24 cellular contexts compared by ENCODE assay signal in the genomic region with DNA sequence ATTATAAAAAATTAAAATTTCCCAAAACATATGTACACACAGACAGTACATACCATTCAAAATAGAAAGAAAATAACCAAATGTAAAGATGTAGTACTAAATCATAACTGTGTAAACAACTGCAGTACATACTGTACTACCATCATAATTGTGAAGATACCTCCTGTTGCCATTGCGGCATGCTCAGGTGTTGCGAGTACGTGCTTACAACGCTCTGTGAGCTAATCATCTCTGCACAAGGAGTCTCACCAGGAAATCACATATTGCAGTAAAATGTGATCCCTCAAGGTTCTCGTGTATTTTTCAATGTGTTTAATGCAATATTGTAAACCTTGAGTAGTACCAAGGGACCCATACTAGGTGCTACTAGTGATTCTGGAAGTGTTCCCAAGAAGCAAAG. TPM values are rescaled to one million over a fixed set of nuclear protein-coding genes. Genes with fewer than 3 reads are reported as not detected.
DNase-seq lines count a peak whose midpoint lies in the region; ATAC-seq, FAIRE-seq and TF ChIP-seq lines count a peak whose summit lies in the region.
"Had no signal": no experiment of that assay in that cellular context is flagged by ENCODE, and none has a peak within 500 bp of the region (broad histone marks: within the 10 kb centered on the region; RNA-seq: fewer than 3 reads in every experiment).

No MANE protein-coding gene starts in this region.

- FAIRE-seq in HTR-8/SVneo (lab: Jason Lieb, UNC) = peak; percentile 31
- FAIRE-seq in K562 (lab: Jason Lieb, UNC) = peak; percentile 52
- FAIRE-seq in GM12892 (lab: Jason Lieb, UNC) = no peak
- FAIRE-seq: D721Med, G401.6, GM12891, GM18507 had no signal

- no peak overlapping the region for H3K4me3 ChIP-seq in OCI-LY7 (ENCODE audit: low read depth, low read length, poor library complexity, severe bottlenecking)
- no peak overlapping the region for H3K4me3 ChIP-seq in K562
- H3K4me3 ChIP-seq: BLaER1 had no signal

- H3K27ac ChIP-seq in C4-2B = peak overlapping the region; percentile 77; the same call in 1 of the 2 replicates
- no peak overlapping the region for H3K27ac ChIP-seq in OCI-LY7 (ENCODE audit: low read depth, low read length, poor library complexity, severe bottlenecking)
- no peak overlapping the region for H3K27ac ChIP-seq in K562 (ENCODE audit: extremely low read depth, low read depth, low read length)
- H3K27ac ChIP-seq: BLaER1 had no signal

- POLR2A ChIA-PET in OCI-LY7 (lab: Charles Lee) (interaction anchor here (0.5 kb wide), 1 partner anchor 773 kb away, joined by 4 read pairs; no protein-coding TSS in a partner anchor), K562 (lab: Yijun Ruan, JAX) (no interaction called here)

- H3K27me3 ChIP-seq in K562 (ENCODE audit: control insufficient read depth in 2 of 2, insufficient read depth in 2 of 2, low read length in 2 of 2) = no peaks in the 10 kb centered on the region
- H3K27me3 ChIP-seq: BE2C had no signal

- TF ChIP-seq POLR2A in K562 (conservative IDR thresholded peaks at IDR 0.05) = no peak
- TF ChIP-seq POLR2A in GM12892 (IDR thresholded peaks at IDR 0.05; ENCODE audit: low read depth, low read length) = no peak

- no peak for TF ChIP-seq EP300 in K562 (IDR thresholded peaks at IDR 0.05; ENCODE audit: low read length)

- DNase-seq in HTR-8/SVneo (ENCODE audit: insufficient read length, low spot score) (no peak), OCI-LY7 (ENCODE audit: low spot score) (no peak), K562 (ENCODE audit: extremely low read depth in 1 of 4, low spot score in 3 of 4) (no peak), GM12892 (ENCODE audit: insufficient read length) (no peak)
- DNase-seq in activated CD4-positive, alpha-beta T cell treated with anti-CD3 and anti-CD28 coated beads, Interleukin-2, amount 50 U/mL, for 4 hours = no peak
- DNase-seq in stimulated activated naive CD8-positive, alpha-beta T cell treated with anti-CD3 and anti-CD28 coated beads, Interleukin-15, Interleukin-2, amounts not matched to agents 100 U/mL and 50 U/mL, for 24 hours = no peak
- DNase-seq: 8988T; ACHN; BE2C; C1 segment of cervical spinal cord; Calu3; CD4-positive, alpha-beta T cell; CD8-positive, alpha-beta T cell; DMS79 treated with DMSO at 0.1 percent for 48 hours; GF-D8 had no signal

- no peak overlapping the region for H3K9ac ChIP-seq in K562 (ENCODE audit: insufficient read depth in 1 of 2, low read depth in 2 of 2, low read length in 2 of 2)
- H3K9ac ChIP-seq: BLaER1 had no signal

- 93% methylated on average over 5 of the region's 5 CpGs for WGBS in K562 (ENCODE audit: insufficient coverage, low coverage, missing lambda C conversion rate)

- ATAC-seq in K562 = no peak
- ATAC-seq in stimulated activated naive CD8-positive, alpha-beta T cell treated with anti-CD3 and anti-CD28 coated beads, Interleukin-15, Interleukin-2, amounts not matched to agents 100 U/mL and 50 U/mL, for 24 hours = no peak
- ATAC-seq: CD8-positive, alpha-beta T cell had no signal

- H3K4me1 ChIP-seq in OCI-LY7 (ENCODE audit: insufficient read depth, low read length, poor library complexity, severe bottlenecking) (no peaks in the 10 kb centered on the region), K562 (replicated peaks in 1 of 2; ENCODE audit: control insufficient read depth in 2 of 2, insufficient read depth in 2 of 2, low read length in 2 of 2) (peaks cover 2 to 4% of the 10 kb centered on the region in 2 experiments; a peak in 3 of 5 replicates)
- H3K4me1 ChIP-seq: BE2C, Caco-2 had no signal

- TF ChIP-seq RAD21 in K562 (CRISPR knock-in tag; conservative IDR thresholded peaks at IDR 0.05 in 1 of 2, IDR thresholded peaks at IDR 0.05 in 1 of 2) = no peak

- H4K20me1 ChIP-seq in OCI-LY7 (ENCODE audit: insufficient read depth, low read length) (no peaks in the 10 kb centered on the region), K562 (replicated peaks; ENCODE audit: control insufficient read depth, insufficient read depth, low read length) (no peaks in the 10 kb centered on the region)

- H3K9me3 ChIP-seq in OCI-LY7 (ENCODE audit: low read length) (no peaks in the 10 kb centered on the region), K562 (replicated peaks; ENCODE audit: control insufficient read depth, insufficient read depth, low read depth, low read length) (no peaks in the 10 kb centered on the region)
- H3K9me3 ChIP-seq: BE2C, BLaER1, Caco-2 had no signal

- H3K79me2 ChIP-seq in OCI-LY7 (ENCODE audit: insufficient read depth, low read depth, low read length) = no peaks in the 10 kb centered on the region
- no peaks in the 10 kb centered on the region for H3K79me2 ChIP-seq in K562 (ENCODE audit: control insufficient read depth, insufficient read depth, low read length)

- TF ChIP-seq CTCF in C4-2B (conservative IDR thresholded peaks at IDR 0.05) (no peak), OCI-LY7 (conservative IDR thresholded peaks at IDR 0.05; ENCODE audit: low read length) (no peak), K562 (IDR thresholded peaks at IDR 0.05 in 2 of 3, conservative IDR thresholded peaks at IDR 0.05 in 1 of 3; ENCODE audit: insufficient read depth in 2 of 3, low read depth in 1 of 3, low read length in 3 of 3) (no peak)

- no peak overlapping the region for H3K4me2 ChIP-seq in OCI-LY7 (ENCODE audit: low read length)
- H3K4me2 ChIP-seq in K562 (ENCODE audit: insufficient read depth, low read length) = no peak overlapping the region
- H3K4me2 ChIP-seq: BLaER1 had no signal

- H3K9me2 ChIP-seq in OCI-LY7 (ENCODE audit: insufficient read depth, low read length) = no peaks in the 10 kb centered on the region

- H2AFZ ChIP-seq in OCI-LY7 (ENCODE audit: low read length) (no peak overlapping the region), K562 (ENCODE audit: low read depth, low read length) (no peak overlapping the region)

- intact Hi-C loops in OCI-LY7 (cut with micrococcal nuclease; ENCODE audit: unreplicated experiment) (loop anchor here (5.0 kb wide), 1 partner anchor 72 kb away; no protein-coding TSS in a partner anchor), K562 (cut with micrococcal nuclease) (no loop called here)

- CTCF ChIA-PET in OCI-LY7 (lab: Charles Lee; ENCODE audit: unreplicated experiment) (no interaction called here), K562 (lab: Yijun Ruan, JAX; ENCODE audit: low intra/inter-chr PET ratio) (no interaction called here)

- in situ Hi-C loops in K562 (cut with MboI) = no loop called here

- peaks cover 15% of the 10 kb centered on the region for H3K36me3 ChIP-seq in OCI-LY7 (ENCODE audit: insufficient read depth, low read length)
- peaks cover 10% of the 10 kb centered on the region; the same call in 2 of the 3 replicates for H3K36me3 ChIP-seq in K562 (ENCODE audit: control insufficient read depth, insufficient read depth, low read length)
- H3K36me3 ChIP-seq: BE2C, BLaER1 had no signal

- BruUV-seq in OCI-LY7 (replicated peaks; lab: Mats Ljungman, UMichigan) (TSS peak; percentile 39), K562 (replicated peaks; lab: Mats Ljungman, UMichigan) (no TSS peak)

- H3K9me1 ChIP-seq in K562 (ENCODE audit: control insufficient read depth, insufficient read depth, low read length) = no peaks in the 10 kb centered on the region

TF ChIP-seq in K562, 482 proteins besides CTCF, POLR2A, EP300 and RAD21 (continues in another document):
- no peak for TF ChIP-seq SP1 (CRISPR knock-in tag; IDR thresholded peaks at IDR 0.05)

RNA-seq across cellular contexts. Expression of a gene that starts 22.9 kb away (rescaled TPM):
- total RNA-seq in OCI-LY7 (2014; rRNA removed; shearing (Covaris generic)) = 0.32 TPM in 1 of 2 replicates, not detected in the other
- total RNA-seq in OCI-LY7 (2022) (0.70 and 0.82 TPM in 2 replicates), K562 (2014; rRNA removed) (not detected in 2 replicates), K562 (2014; rRNA removed; fragmentation: Illumina TruSeq; extraction: Trizol) (not detected in 2 replicates), K562 (2015; rRNA removed; fragmentation: Illumina TruSeq; extraction: Trizol) (not detected in 2 replicates), K562 (2021) (not detected in 2 replicates)
- not detected in 2 replicates for total RNA-seq in K562 (2011; cell fraction: chromatin; rRNA removed; ENCODE audit: low replicate concordance)
- total RNA-seq in K562 (2011; cell fraction: nucleolus; rRNA removed) = not detected in 2 replicates
- not detected in 2 replicates for total RNA-seq in K562 (2011; cell fraction: nucleoplasm; rRNA removed)
- polyA plus RNA-seq in K562 (2011; rRNA removed) (not detected in 2 replicates), K562 (2014; fragmentation: Illumina TruSeq; extraction: Trizol) (not detected in 2 replicates), K562 (2014; fragmentation: Nextera tagmentation; extraction: Ambion mirVana) (not detected), K562 (2014; rRNA removed) (not detected in 2 replicates)
- polyA plus RNA-seq in K562 (2011; cell fraction: cytosol; rRNA removed) = not detected in 2 replicates
- polyA plus RNA-seq in K562 (2011; cell fraction: nucleus; rRNA removed) = not detected in 2 replicates
- polyA plus RNA-seq in K562 (2012) = not detected in 2 replicates
- polyA minus RNA-seq in K562 (2011; rRNA and poly(A)+ RNA removed) = not detected in 2 replicates
- not detected in 2 replicates for polyA minus RNA-seq in K562 (2011; cell fraction: cytosol; rRNA and poly(A)+ RNA removed)
- polyA minus RNA-seq in K562 (2011; cell fraction: nucleus; rRNA and poly(A)+ RNA removed) = not detected in 2 replicates
- not detected for polyA plus RNA-seq in GM12892 (2012; ENCODE audit: missing spikeins)
- total RNA-seq: A673; Caco-2; Calu3; CD4-positive, alpha-beta T cell; CD8-positive, alpha-beta T cell had no signal
- polyA plus RNA-seq: AG04450 had no signal

RNA-seq across cellular contexts. Expression of a gene that starts 39.0 kb away (rescaled TPM):
- total RNA-seq in OCI-LY7 (2014; rRNA removed; shearing (Covaris generic)) = 121 and 133 TPM in 2 replicates
- total RNA-seq in OCI-LY7 (2022) (203 and 218 TPM in 2 replicates), K562 (2014; rRNA removed) (190 and 230 TPM in 2 replicates), K562 (2014; rRNA removed; fragmentation: Illumina TruSeq; extraction: Trizol) (118 and 136 TPM in 2 replicates), K562 (2015; rRNA removed; fragmentation: Illumina TruSeq; extraction: Trizol) (186 and 187 TPM in 2 replicates), K562 (2021) (251 and 261 TPM in 2 replicates)
- 126 and 261 TPM in 2 replicates for total RNA-seq in K562 (2011; cell fraction: chromatin; rRNA removed; ENCODE audit: low replicate concordance)
- 198 and 225 TPM in 2 replicates for total RNA-seq in K562 (2011; cell fraction: nucleolus; rRNA removed)
- total RNA-seq in K562 (2011; cell fraction: nucleoplasm; rRNA removed) = 177 and 193 TPM in 2 replicates
- polyA plus RNA-seq in K562 (2011; rRNA removed) (244 and 287 TPM in 2 replicates), K562 (2014; fragmentation: Illumina TruSeq; extraction: Trizol) (269 and 289 TPM in 2 replicates), K562 (2014; fragmentation: Nextera tagmentation; extraction: Ambion mirVana) (100 to 1,000 TPM in 1 of 2 experiments, 10 to 100 TPM in 1; 82.5 to 148 TPM), K562 (2014; rRNA removed) (211 and 237 TPM in 2 replicates)
- polyA plus RNA-seq in K562 (2011; cell fraction: cytosol; rRNA removed) = 421 and 456 TPM in 2 replicates
- 249 and 298 TPM in 2 replicates for polyA plus RNA-seq in K562 (2011; cell fraction: nucleus; rRNA removed)
- polyA plus RNA-seq in K562 (2012) = 184 and 240 TPM in 2 replicates
- 353 and 413 TPM in 2 replicates for polyA minus RNA-seq in K562 (2011; rRNA and poly(A)+ RNA removed)
- polyA minus RNA-seq in K562 (2011; cell fraction: cytosol; rRNA and poly(A)+ RNA removed) = 235 and 242 TPM in 2 replicates
- polyA minus RNA-seq in K562 (2011; cell fraction: nucleus; rRNA and poly(A)+ RNA removed) = 87.8 and 105 TPM in 2 replicates
- 117 TPM for polyA plus RNA-seq in GM12892 (2012; ENCODE audit: missing spikeins)
